Comparison of ENCODE assay signal across 10 cellular contexts in genomic region chr20:35269055-35269781, GRCh38. TPM values are rescaled to one million over a fixed set of nuclear protein-coding genes. Genes with fewer than 3 reads are reported as not detected.
DNase-seq lines count a peak whose midpoint lies in the region; ATAC-seq, FAIRE-seq and TF ChIP-seq lines count a peak whose summit lies in the region.
"Had no signal": no experiment of that assay in that cellular context is flagged by ENCODE, and none has a peak within 500 bp of the region (broad histone marks: within the 10 kb centered on the region; RNA-seq: fewer than 3 reads in every experiment).

No MANE protein-coding gene starts in this region.

- 64 to 78% (median 66%) methylated on average over 12 to 14 of the region's 14 CpGs for WGBS in spleen, 5 donors

- ATAC-seq in HG03139 (IDR thresholded peaks at IDR 0.05; ENCODE audit: unreplicated experiment) (no peak), GM18511 (IDR thresholded peaks at IDR 0.05; ENCODE audit: unreplicated experiment) (no peak)

- H3K27me3 ChIP-seq in SU-DHL-6 (ENCODE audit: low read length): no peaks in the 10 kb centered on the region
- H3K27me3 ChIP-seq in iPS-20b (ENCODE audit: insufficient read depth, low read length): no peaks in the 10 kb centered on the region
- no peaks in the 10 kb centered on the region for H3K27me3 ChIP-seq in spleen (replicated peaks in 1 of 7)

- H3K36me3 ChIP-seq in SU-DHL-6 (ENCODE audit: low read length) (no peaks in the 10 kb centered on the region), iPS-20b (ENCODE audit: insufficient read depth, low read depth, low read length) (no peaks in the 10 kb centered on the region; the same call in 1 of the 2 replicates), spleen (peaks cover 0 to 98% (median 39%) of the 10 kb centered on the region in 6 donors)

- no peaks in the 10 kb centered on the region for H4K20me1 ChIP-seq in SU-DHL-6 (ENCODE audit: low read depth, low read length)

- H3K27me3 Mint-ChIP-seq in brain: no peaks in the 10 kb centered on the region
- H3K27me3 Mint-ChIP-seq: activated naive CD4-positive, alpha-beta T cell treated with anti-CD3 and anti-CD28 coated beads, Interleukin-2, amount 50 U/mL, for 24 hours had no signal

- H3K4me3 ChIP-seq in SU-DHL-6 (ENCODE audit: insufficient read depth, low read length, poor library complexity, severe bottlenecking) (no peak overlapping the region), iPS-20b (ENCODE audit: low read length) (no peak overlapping the region), spleen (no peak overlapping the region)

- no peak overlapping the region for H3K27ac ChIP-seq in SU-DHL-6 (ENCODE audit: low read depth, low read length)
- H3K27ac ChIP-seq in iPS-20b (ENCODE audit: low read length): no peak overlapping the region
- peak overlapping the region in 1 of 8 donors; percentile 8 for H3K27ac ChIP-seq in spleen

- H3K4me1 Mint-ChIP-seq in brain: peaks cover 11% of the 10 kb centered on the region

- FAIRE-seq in G401.6 (lab: Jason Lieb, UNC): peak; percentile 91

- no peak overlapping the region for H2AFZ ChIP-seq in SU-DHL-6 (ENCODE audit: low read depth, low read length, severe bottlenecking)

- H3K9me3 ChIP-seq in SU-DHL-6 (ENCODE audit: insufficient read depth, low read length) (no peaks in the 10 kb centered on the region), iPS-20b (ENCODE audit: insufficient read depth, low read depth, low read length) (no peaks in the 10 kb centered on the region), spleen (no peaks in the 10 kb centered on the region)

- intact Hi-C loops in spleen (cut with DNase I; ENCODE audit: low total_unique reads): no loop called here

- peak; percentile 71 for TF ChIP-seq CTCF in SU-DHL-6 (IDR thresholded peaks at IDR 0.05; ENCODE audit: insufficient read depth, low read length, poor library complexity, severe bottlenecking)
- TF ChIP-seq CTCF in brain (conservative IDR thresholded peaks at IDR 0.05): peak; percentile 71 to 78
- TF ChIP-seq CTCF in spleen (IDR thresholded peaks at IDR 0.05 in 8 of 11, conservative IDR thresholded peaks at IDR 0.05 in 3 of 11): peak; percentile 46 to 81 (median 71)

- H3K27ac Mint-ChIP-seq in brain: peak overlapping the region in 4 of 5 experiments; percentile 30 to 81 (median 72)
- H3K27ac Mint-ChIP-seq: activated naive CD4-positive, alpha-beta T cell treated with anti-CD3 and anti-CD28 coated beads, Interleukin-2, amount 50 U/mL, for 24 hours had no signal

- H3F3A ChIP-seq in SU-DHL-6 (ENCODE audit: insufficient read depth): no peaks in the 10 kb centered on the region

- H3K4me1 ChIP-seq in iPS-20b (ENCODE audit: insufficient read depth, low read length) (peaks cover 7% of the 10 kb centered on the region; the same call in 1 of the 2 replicates), spleen (peaks cover 0 to 6% (median 0%) of the 10 kb centered on the region in 6 donors)

- in situ Hi-C loops in KBM-7 (cut with MboI; ENCODE audit: low pct_unique_long_range_greater_than_20kb, low sequenced_read_pairs): loop anchor here (25.0 kb wide), 1 partner anchor 432 kb away; the partner anchor contains the start of gene NCOA6

- DNase-seq in KBM-7 (peak; percentile 69), spleen (no peak)

- no peak for TF ChIP-seq POLR2A in spleen (IDR thresholded peaks at IDR 0.05)

- no peak overlapping the region for H3K4me2 ChIP-seq in SU-DHL-6 (ENCODE audit: low read depth, low read length, poor library complexity, severe bottlenecking)

- H3K36me3 Mint-ChIP-seq in brain: peaks cover 35% of the 10 kb centered on the region

- no peaks in the 10 kb centered on the region for H3K9me3 Mint-ChIP-seq in brain
- H3K9me3 Mint-ChIP-seq: activated naive CD4-positive, alpha-beta T cell treated with anti-CD3 and anti-CD28 coated beads, Interleukin-2, amount 50 U/mL, for 24 hours had no signal

- H3K79me2 ChIP-seq in SU-DHL-6 (ENCODE audit: insufficient read depth, low read length): no peaks in the 10 kb centered on the region

- H3K9ac ChIP-seq in SU-DHL-6 (ENCODE audit: low read length) (no peak overlapping the region), iPS-20b (ENCODE audit: low read depth, low read length) (peak overlapping the region; percentile 52; the same call in 1 of the 2 replicates)

- H3K9me2 ChIP-seq in SU-DHL-6 (replicated peaks; ENCODE audit: insufficient read depth, low read length): no peaks in the 10 kb centered on the region

- H3K4me3 Mint-ChIP-seq in brain: peak overlapping the region in 1 of 5 experiments; percentile 40
- H3K4me3 Mint-ChIP-seq: activated naive CD4-positive, alpha-beta T cell treated with anti-CD3 and anti-CD28 coated beads, Interleukin-2, amount 50 U/mL, for 24 hours had no signal

RNA-seq across cellular contexts. Expression of gene MMP24OS, which starts 8.7 kb away (rescaled TPM):
- polyA plus RNA-seq in brain (ENCODE audit: insufficient read depth, low read depth, low replicate concordance) (101 TPM), spleen (10 to 100 TPM; 18.6 to 41.5 (median 28.5) TPM)
- total RNA-seq in spleen: 10 to 100 TPM; 21.3 to 68.6 (median 47.5) TPM

RNA-seq across cellular contexts. Expression of gene EIF6, which starts 15.4 kb away (rescaled TPM):
- polyA plus RNA-seq in brain (ENCODE audit: insufficient read depth, low read depth, low replicate concordance) (226 TPM), spleen (100 to 1,000 TPM in 2 of 3 donors, 10 to 100 TPM in 1; 88.2 to 121 (median 104) TPM)
- 10 to 100 TPM; 50.5 to 76.8 (median 62.2) TPM for total RNA-seq in spleen

RNA-seq across cellular contexts. Expression of gene FAM83C, which starts 23.0 kb away (rescaled TPM):
- not detected for polyA plus RNA-seq in brain (ENCODE audit: insufficient read depth, low read depth, low replicate concordance)
- total RNA-seq in spleen: not detected
- not detected for polyA plus RNA-seq in spleen
- total RNA-seq: temporal lobe had no signal

RNA-seq across cellular contexts. Expression of gene MMP24, which starts 42.7 kb away (rescaled TPM):
- polyA plus RNA-seq in brain (ENCODE audit: insufficient read depth, low read depth, low replicate concordance) (28.6 TPM), spleen (under 1 TPM; 0.11 to 0.13 (median 0.12) TPM)
- total RNA-seq in spleen: under 1 TPM; 0.10 to 0.32 (median 0.24) TPM
